Comparison of ENCODE assay signal across 15 cellular contexts in genomic region chr17:62435251-62435650, GRCh38. TPM values are rescaled to one million over a fixed set of nuclear protein-coding genes. Genes with fewer than 3 reads are reported as not detected.
DNase-seq lines count a peak whose midpoint lies in the region; ATAC-seq, FAIRE-seq and TF ChIP-seq lines count a peak whose summit lies in the region.
"Not testable (repeated sequence)": the region's sequence is repeated elsewhere in the genome, so short reads cannot be mapped to it uniquely, and the experiment has no call there.
"Had no signal": no experiment of that assay in that cellular context is flagged by ENCODE, and none has a peak within 500 bp of the region (broad histone marks: within the 10 kb centered on the region; RNA-seq: fewer than 3 reads in every experiment).

No MANE protein-coding gene starts in this region.

- H3K9me3 Mint-ChIP-seq in CD8-positive, alpha-beta T cell; astrocyte (ENCODE audit: unreplicated experiment); progenitor cell of endocrine pancreas (ENCODE audit: low read depth): not testable (repeated sequence)

- not testable (repeated sequence) for H3K9ac ChIP-seq in astrocyte (ENCODE audit: low read length)

- not testable (repeated sequence) for H3K27ac ChIP-seq in CD8-positive, alpha-beta T cell (ENCODE audit: low read depth, low read length); astrocyte (ENCODE audit: low read depth, low read length)

- H3K9me3 ChIP-seq in CD8-positive, alpha-beta T cell (ENCODE audit: low read length); astrocyte (ENCODE audit: insufficient read depth, low read depth, low read length); mucosa of descending colon: not testable (repeated sequence)

- H2AFZ ChIP-seq in astrocyte (ENCODE audit: low read depth, low read length): not testable (repeated sequence)

- H3K27ac Mint-ChIP-seq in CD8-positive, alpha-beta T cell: peak overlapping the region; percentile 39
- H3K27ac Mint-ChIP-seq in astrocyte (ENCODE audit: unreplicated experiment): not testable (repeated sequence)
- peak overlapping the region; percentile 56 for H3K27ac Mint-ChIP-seq in progenitor cell of endocrine pancreas

- H3K36me3 Mint-ChIP-seq in CD8-positive, alpha-beta T cell: peaks cover 43% of the 10 kb centered on the region
- H3K36me3 Mint-ChIP-seq in astrocyte (ENCODE audit: low read depth, unreplicated experiment): not testable (repeated sequence)
- H3K36me3 Mint-ChIP-seq in progenitor cell of endocrine pancreas (ENCODE audit: insufficient read depth): peaks cover 16% of the 10 kb centered on the region

- ATAC-seq in CD8-positive, alpha-beta T cell: not testable (repeated sequence)
- ATAC-seq in left colon (peak; percentile 90), mucosa of descending colon (peak; percentile 66)

- not testable (repeated sequence) for H3K4me1 Mint-ChIP-seq in CD8-positive, alpha-beta T cell (ENCODE audit: low read depth); astrocyte (ENCODE audit: low read depth, unreplicated experiment); progenitor cell of endocrine pancreas (ENCODE audit: low read depth)

- not testable (repeated sequence) for H3K27me3 ChIP-seq in CD8-positive, alpha-beta T cell (ENCODE audit: insufficient read depth, low read length); astrocyte (ENCODE audit: insufficient read depth, low read length)

- CTCF ChIA-PET in CD8-positive, alpha-beta T cell (lab: Charles Lee): not testable (repeated sequence)

- not testable (repeated sequence) for H3K4me3 Mint-ChIP-seq in CD8-positive, alpha-beta T cell; astrocyte (ENCODE audit: unreplicated experiment); progenitor cell of endocrine pancreas (ENCODE audit: low read depth)

- intact Hi-C loops in CD8-positive, alpha-beta T cell (cut with DNase I, micrococcal nuclease); left colon (cut with DNase I, micrococcal nuclease); mucosa of descending colon (cut with DNase I, micrococcal nuclease): not testable (repeated sequence)

- not testable (repeated sequence) for H3K4me1 ChIP-seq in CD8-positive, alpha-beta T cell (ENCODE audit: insufficient read depth, low read length); astrocyte (ENCODE audit: insufficient read depth, low read length); mucosa of descending colon (ENCODE audit: low read depth)

- H4K20me1 ChIP-seq in astrocyte (ENCODE audit: insufficient read depth, low read length): not testable (repeated sequence)

- not testable (repeated sequence) for DNase-seq in CD8-positive, alpha-beta T cell; astrocyte (ENCODE audit: low read depth); left colon; mucosa of descending colon; progenitor cell of endocrine pancreas (ENCODE audit: low spot score, unreplicated experiment)

- H3K36me3 ChIP-seq in CD8-positive, alpha-beta T cell (ENCODE audit: insufficient read depth, low read length); astrocyte (ENCODE audit: insufficient read depth, low read length); mucosa of descending colon (ENCODE audit: low read depth): not testable (repeated sequence)

- not testable (repeated sequence) for H3K27me3 Mint-ChIP-seq in CD8-positive, alpha-beta T cell (ENCODE audit: low read depth); astrocyte (ENCODE audit: low read depth, unreplicated experiment); progenitor cell of endocrine pancreas

- not testable (repeated sequence) for TF ChIP-seq CTCF in CD8-positive, alpha-beta T cell (IDR thresholded peaks at IDR 0.05); astrocyte (IDR thresholded peaks at IDR 0.05; ENCODE audit: insufficient read depth, low read depth, low read length); mucosa of descending colon (IDR thresholded peaks at IDR 0.05); progenitor cell of endocrine pancreas (IDR thresholded peaks at IDR 0.05; ENCODE audit: unreplicated experiment)

- POLR2A ChIA-PET in CD8-positive, alpha-beta T cell (lab: Charles Lee): not testable (repeated sequence)

- H3K4me2 ChIP-seq in astrocyte (ENCODE audit: low read length): not testable (repeated sequence)

- H3K4me3 ChIP-seq in CD8-positive, alpha-beta T cell (ENCODE audit: low read depth, low read length); astrocyte (ENCODE audit: insufficient read depth, low read depth, low read length); mucosa of descending colon: not testable (repeated sequence)

- not testable (repeated sequence) for H3K79me2 ChIP-seq in astrocyte (ENCODE audit: insufficient read depth, low read length)

- peak; percentile 5 for FAIRE-seq in astrocyte (lab: Jason Lieb, UNC)

RNA-seq across cellular contexts. Expression of gene METTL2A, which starts 11.6 kb away (rescaled TPM):
- 1 to 10 TPM; 5.8 to 7.0 TPM for total RNA-seq in CD8-positive, alpha-beta T cell
- 20.1 and 20.9 TPM in 2 replicates for total RNA-seq in astrocyte
- 10 to 100 TPM; 22.1 to 24.5 TPM for total RNA-seq in left colon
- 10 to 100 TPM; 16.9 to 23.9 (median 21.5) TPM for total RNA-seq in mucosa of descending colon
- total RNA-seq in progenitor cell of endocrine pancreas: 29.6 and 33.1 TPM in 2 replicates

RNA-seq across cellular contexts. Expression of gene TLK2, which starts 43.4 kb away (rescaled TPM):
- total RNA-seq in CD8-positive, alpha-beta T cell: 100 to 1,000 TPM in 1 of 2 experiments, 10 to 100 TPM in 1; 91.1 to 101 TPM
- total RNA-seq in astrocyte (53.0 and 54.2 TPM in 2 replicates), left colon (10 to 100 TPM; 40.5 to 51.6 TPM), mucosa of descending colon (10 to 100 TPM; 39.6 to 55.0 (median 47.0) TPM), progenitor cell of endocrine pancreas (62.1 and 70.1 TPM in 2 replicates)

RNA-seq across cellular contexts. Expression of gene EFCAB3, which starts 54.9 kb away (rescaled TPM):
- total RNA-seq in CD8-positive, alpha-beta T cell: not detected
- total RNA-seq in astrocyte (not detected in 2 replicates), left colon (not detected), mucosa of descending colon (not detected), progenitor cell of endocrine pancreas (not detected in 2 replicates)
- total RNA-seq: A172; A673; B cell; Caco-2; Calu3; CD4-positive, alpha-beta memory T cell; CD4-positive, alpha-beta T cell; CD4-positive, CD25-positive, alpha-beta regulatory T cell; CD8-positive, alpha-beta memory T cell; Daoy had no signal
